In the genomic region with DNA sequence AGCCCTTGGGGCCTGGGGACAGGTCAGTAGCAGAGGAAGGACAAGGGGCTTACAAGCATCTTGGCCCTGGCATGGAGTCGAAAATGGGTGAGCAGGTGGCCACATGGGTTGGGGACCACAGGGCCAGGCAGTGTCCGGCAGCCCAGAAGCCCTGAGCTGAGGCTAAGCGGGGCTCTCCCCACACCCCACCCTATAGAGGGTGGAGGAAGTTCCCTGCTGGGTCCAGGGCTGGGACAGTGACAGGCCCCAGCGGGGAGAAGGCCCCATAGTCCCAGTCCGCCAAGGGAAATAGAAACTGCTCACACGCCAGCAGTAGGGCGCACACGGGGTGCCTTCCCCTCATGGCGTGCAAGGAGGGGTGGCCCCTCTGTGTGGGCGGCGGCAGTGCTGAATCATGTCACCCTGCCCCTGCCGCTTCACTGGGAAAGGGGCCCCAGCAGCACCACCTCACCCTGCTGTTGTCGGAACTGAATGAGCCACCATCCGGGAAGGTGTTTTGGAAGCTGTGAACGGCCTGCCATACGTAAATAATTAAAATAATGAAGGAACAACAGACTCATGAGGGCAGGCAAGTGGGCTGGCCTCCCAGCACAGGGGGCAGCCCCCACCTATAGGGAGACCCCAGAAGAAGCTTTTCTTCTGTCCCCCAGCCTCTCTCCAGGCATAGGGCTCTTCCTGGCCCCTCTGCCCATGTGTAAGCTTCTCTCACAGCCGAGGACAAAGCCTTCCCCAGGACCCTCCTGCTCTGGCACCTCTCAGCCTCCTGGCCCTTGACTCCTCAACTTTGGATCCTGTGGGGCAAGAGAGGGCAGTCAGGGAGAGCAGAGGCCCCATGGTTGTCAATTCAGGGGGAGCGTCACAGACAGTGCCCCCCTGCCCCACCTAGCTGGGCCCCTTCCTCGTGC, we compare ENCODE assay signal across 1 cellular context.
A peak's percentile ranks its signal among the peaks of the same experiment; 100 is the strongest.
TF ChIP-seq lines count a peak whose summit lies in the region.

No MANE protein-coding gene starts in this region.

TF ChIP-seq in GM12878, 131 proteins besides CTCF, POLR2A, EP300 and RAD21 (continued from another document and continues in another):
- TF ChIP-seq, protein P1, sequence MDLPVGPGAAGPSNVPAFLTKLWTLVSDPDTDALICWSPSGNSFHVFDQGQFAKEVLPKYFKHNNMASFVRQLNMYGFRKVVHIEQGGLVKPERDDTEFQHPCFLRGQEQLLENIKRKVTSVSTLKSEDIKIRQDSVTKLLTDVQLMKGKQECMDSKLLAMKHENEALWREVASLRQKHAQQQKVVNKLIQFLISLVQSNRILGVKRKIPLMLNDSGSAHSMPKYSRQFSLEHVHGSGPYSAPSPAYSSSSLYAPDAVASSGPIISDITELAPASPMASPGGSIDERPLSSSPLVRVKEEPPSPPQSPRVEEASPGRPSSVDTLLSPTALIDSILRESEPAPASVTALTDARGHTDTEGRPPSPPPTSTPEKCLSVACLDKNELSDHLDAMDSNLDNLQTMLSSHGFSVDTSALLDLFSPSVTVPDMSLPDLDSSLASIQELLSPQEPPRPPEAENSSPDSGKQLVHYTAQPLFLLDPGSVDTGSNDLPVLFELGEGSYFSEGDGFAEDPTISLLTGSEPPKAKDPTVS (IDR thresholded peaks at IDR 0.05; ENCODE audit: low read depth, low read length) = peak; percentile 36; the same call in 1 of the 2 replicates
- TF ChIP-seq, protein P2, sequence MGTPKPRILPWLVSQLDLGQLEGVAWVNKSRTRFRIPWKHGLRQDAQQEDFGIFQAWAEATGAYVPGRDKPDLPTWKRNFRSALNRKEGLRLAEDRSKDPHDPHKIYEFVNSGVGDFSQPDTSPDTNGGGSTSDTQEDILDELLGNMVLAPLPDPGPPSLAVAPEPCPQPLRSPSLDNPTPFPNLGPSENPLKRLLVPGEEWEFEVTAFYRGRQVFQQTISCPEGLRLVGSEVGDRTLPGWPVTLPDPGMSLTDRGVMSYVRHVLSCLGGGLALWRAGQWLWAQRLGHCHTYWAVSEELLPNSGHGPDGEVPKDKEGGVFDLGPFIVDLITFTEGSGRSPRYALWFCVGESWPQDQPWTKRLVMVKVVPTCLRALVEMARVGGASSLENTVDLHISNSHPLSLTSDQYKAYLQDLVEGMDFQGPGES (IDR thresholded peaks at IDR 0.05) = no peak
- TF ChIP-seq CBFB (IDR thresholded peaks at IDR 0.05; ENCODE audit: low read depth) (peak; percentile 76), ETV6 (conservative IDR thresholded peaks at IDR 0.05 in 1 of 2, IDR thresholded peaks at IDR 0.05 in 1 of 2; ENCODE audit: borderline replicate concordance in 1 of 2, low read depth in 1 of 2) (peak in 1 of 2 experiments; percentile 97; a peak in 2 of 4 replicates), CHD4 (IDR thresholded peaks at IDR 0.05) (no peak), CEBPB (IDR thresholded peaks at IDR 0.05; ENCODE audit: borderline replicate concordance in 1 of 2, low read depth in 2 of 2, low read length in 2 of 2) (no peak), GATAD2B (conservative IDR thresholded peaks at IDR 0.05; ENCODE audit: low read depth) (peak; percentile 100), HDAC2 (IDR thresholded peaks at IDR 0.05) (no peak), CREM (IDR thresholded peaks at IDR 0.05; ENCODE audit: low read depth) (peak; percentile 95), PML (IDR thresholded peaks at IDR 0.05; ENCODE audit: low read length) (no peak), HDGF (IDR thresholded peaks at IDR 0.05) (peak; percentile 44; the same call in 1 of the 2 replicates), JUND (IDR thresholded peaks at IDR 0.05; ENCODE audit: low read depth, low read length) (peak; percentile 55; the same call in 1 of the 2 replicates), RELA (IDR thresholded peaks at IDR 0.05; ENCODE audit: borderline replicate concordance, partially characterized antibody) (peak; percentile 84), STAT3 (IDR thresholded peaks at IDR 0.05; ENCODE audit: low read depth, low read length) (peak; percentile 87; the same call in 1 of the 2 replicates), SMAD1 (IDR thresholded peaks at IDR 0.05; ENCODE audit: low read depth, partially characterized antibody) (peak; percentile 83), NR2C1 (IDR thresholded peaks at IDR 0.05) (no peak), MYB (IDR thresholded peaks at IDR 0.05; ENCODE audit: borderline replicate concordance, low read depth, low read length) (peak; percentile 27; the same call in 1 of the 2 replicates), NFXL1 (IDR thresholded peaks at IDR 0.05; ENCODE audit: borderline replicate concordance) (no peak), NBN (IDR thresholded peaks at IDR 0.05) (peak; percentile 95), SUPT20H (IDR thresholded peaks at IDR 0.05; ENCODE audit: borderline replicate concordance, control insufficient read depth, low read depth, low read length) (no peak)
- TF ChIP-seq, protein P3, sequence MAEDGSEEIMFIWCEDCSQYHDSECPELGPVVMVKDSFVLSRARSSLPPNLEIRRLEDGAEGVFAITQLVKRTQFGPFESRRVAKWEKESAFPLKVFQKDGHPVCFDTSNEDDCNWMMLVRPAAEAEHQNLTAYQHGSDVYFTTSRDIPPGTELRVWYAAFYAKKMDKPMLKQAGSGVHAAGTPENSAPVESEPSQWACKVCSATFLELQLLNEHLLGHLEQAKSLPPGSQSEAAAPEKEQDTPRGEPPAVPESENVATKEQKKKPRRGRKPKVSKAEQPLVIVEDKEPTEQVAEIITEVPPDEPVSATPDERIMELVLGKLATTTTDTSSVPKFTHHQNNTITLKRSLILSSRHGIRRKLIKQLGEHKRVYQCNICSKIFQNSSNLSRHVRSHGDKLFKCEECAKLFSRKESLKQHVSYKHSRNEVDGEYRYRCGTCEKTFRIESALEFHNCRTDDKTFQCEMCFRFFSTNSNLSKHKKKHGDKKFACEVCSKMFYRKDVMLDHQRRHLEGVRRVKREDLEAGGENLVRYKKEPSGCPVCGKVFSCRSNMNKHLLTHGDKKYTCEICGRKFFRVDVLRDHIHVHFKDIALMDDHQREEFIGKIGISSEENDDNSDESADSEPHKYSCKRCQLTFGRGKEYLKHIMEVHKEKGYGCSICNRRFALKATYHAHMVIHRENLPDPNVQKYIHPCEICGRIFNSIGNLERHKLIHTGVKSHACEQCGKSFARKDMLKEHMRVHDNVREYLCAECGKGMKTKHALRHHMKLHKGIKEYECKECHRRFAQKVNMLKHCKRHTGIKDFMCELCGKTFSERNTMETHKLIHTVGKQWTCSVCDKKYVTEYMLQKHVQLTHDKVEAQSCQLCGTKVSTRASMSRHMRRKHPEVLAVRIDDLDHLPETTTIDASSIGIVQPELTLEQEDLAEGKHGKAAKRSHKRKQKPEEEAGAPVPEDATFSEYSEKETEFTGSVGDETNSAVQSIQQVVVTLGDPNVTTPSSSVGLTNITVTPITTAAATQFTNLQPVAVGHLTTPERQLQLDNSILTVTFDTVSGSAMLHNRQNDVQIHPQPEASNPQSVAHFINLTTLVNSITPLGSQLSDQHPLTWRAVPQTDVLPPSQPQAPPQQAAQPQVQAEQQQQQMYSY (CRISPR knock-in tag; IDR thresholded peaks at IDR 0.05) = no peak
- TF ChIP-seq, protein P4, sequence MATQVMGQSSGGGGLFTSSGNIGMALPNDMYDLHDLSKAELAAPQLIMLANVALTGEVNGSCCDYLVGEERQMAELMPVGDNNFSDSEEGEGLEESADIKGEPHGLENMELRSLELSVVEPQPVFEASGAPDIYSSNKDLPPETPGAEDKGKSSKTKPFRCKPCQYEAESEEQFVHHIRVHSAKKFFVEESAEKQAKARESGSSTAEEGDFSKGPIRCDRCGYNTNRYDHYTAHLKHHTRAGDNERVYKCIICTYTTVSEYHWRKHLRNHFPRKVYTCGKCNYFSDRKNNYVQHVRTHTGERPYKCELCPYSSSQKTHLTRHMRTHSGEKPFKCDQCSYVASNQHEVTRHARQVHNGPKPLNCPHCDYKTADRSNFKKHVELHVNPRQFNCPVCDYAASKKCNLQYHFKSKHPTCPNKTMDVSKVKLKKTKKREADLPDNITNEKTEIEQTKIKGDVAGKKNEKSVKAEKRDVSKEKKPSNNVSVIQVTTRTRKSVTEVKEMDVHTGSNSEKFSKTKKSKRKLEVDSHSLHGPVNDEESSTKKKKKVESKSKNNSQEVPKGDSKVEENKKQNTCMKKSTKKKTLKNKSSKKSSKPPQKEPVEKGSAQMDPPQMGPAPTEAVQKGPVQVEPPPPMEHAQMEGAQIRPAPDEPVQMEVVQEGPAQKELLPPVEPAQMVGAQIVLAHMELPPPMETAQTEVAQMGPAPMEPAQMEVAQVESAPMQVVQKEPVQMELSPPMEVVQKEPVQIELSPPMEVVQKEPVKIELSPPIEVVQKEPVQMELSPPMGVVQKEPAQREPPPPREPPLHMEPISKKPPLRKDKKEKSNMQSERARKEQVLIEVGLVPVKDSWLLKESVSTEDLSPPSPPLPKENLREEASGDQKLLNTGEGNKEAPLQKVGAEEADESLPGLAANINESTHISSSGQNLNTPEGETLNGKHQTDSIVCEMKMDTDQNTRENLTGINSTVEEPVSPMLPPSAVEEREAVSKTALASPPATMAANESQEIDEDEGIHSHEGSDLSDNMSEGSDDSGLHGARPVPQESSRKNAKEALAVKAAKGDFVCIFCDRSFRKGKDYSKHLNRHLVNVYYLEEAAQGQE (IDR thresholded peaks at IDR 0.05; ENCODE audit: low read depth, low read length) = peak; percentile 17; the same call in 1 of the 2 replicates
- TF ChIP-seq, protein P5, sequence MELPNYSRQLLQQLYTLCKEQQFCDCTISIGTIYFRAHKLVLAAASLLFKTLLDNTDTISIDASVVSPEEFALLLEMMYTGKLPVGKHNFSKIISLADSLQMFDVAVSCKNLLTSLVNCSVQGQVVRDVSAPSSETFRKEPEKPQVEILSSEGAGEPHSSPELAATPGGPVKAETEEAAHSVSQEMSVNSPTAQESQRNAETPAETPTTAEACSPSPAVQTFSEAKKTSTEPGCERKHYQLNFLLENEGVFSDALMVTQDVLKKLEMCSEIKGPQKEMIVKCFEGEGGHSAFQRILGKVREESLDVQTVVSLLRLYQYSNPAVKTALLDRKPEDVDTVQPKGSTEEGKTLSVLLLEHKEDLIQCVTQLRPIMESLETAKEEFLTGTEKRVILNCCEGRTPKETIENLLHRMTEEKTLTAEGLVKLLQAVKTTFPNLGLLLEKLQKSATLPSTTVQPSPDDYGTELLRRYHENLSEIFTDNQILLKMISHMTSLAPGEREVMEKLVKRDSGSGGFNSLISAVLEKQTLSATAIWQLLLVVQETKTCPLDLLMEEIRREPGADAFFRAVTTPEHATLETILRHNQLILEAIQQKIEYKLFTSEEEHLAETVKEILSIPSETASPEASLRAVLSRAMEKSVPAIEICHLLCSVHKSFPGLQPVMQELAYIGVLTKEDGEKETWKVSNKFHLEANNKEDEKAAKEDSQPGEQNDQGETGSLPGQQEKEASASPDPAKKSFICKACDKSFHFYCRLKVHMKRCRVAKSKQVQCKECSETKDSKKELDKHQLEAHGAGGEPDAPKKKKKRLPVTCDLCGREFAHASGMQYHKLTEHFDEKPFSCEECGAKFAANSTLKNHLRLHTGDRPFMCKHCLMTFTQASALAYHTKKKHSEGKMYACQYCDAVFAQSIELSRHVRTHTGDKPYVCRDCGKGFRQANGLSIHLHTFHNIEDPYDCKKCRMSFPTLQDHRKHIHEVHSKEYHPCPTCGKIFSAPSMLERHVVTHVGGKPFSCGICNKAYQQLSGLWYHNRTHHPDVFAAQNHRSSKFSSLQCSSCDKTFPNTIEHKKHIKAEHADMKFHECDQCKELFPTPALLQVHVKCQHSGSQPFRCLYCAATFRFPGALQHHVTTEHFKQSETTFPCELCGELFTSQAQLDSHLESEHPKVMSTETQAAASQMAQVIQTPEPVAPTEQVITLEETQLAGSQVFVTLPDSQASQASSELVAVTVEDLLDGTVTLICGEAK (IDR thresholded peaks at IDR 0.05; ENCODE audit: borderline replicate concordance) = peak; percentile 29; the same call in 1 of the 2 replicates
- TF ChIP-seq, protein P6, sequence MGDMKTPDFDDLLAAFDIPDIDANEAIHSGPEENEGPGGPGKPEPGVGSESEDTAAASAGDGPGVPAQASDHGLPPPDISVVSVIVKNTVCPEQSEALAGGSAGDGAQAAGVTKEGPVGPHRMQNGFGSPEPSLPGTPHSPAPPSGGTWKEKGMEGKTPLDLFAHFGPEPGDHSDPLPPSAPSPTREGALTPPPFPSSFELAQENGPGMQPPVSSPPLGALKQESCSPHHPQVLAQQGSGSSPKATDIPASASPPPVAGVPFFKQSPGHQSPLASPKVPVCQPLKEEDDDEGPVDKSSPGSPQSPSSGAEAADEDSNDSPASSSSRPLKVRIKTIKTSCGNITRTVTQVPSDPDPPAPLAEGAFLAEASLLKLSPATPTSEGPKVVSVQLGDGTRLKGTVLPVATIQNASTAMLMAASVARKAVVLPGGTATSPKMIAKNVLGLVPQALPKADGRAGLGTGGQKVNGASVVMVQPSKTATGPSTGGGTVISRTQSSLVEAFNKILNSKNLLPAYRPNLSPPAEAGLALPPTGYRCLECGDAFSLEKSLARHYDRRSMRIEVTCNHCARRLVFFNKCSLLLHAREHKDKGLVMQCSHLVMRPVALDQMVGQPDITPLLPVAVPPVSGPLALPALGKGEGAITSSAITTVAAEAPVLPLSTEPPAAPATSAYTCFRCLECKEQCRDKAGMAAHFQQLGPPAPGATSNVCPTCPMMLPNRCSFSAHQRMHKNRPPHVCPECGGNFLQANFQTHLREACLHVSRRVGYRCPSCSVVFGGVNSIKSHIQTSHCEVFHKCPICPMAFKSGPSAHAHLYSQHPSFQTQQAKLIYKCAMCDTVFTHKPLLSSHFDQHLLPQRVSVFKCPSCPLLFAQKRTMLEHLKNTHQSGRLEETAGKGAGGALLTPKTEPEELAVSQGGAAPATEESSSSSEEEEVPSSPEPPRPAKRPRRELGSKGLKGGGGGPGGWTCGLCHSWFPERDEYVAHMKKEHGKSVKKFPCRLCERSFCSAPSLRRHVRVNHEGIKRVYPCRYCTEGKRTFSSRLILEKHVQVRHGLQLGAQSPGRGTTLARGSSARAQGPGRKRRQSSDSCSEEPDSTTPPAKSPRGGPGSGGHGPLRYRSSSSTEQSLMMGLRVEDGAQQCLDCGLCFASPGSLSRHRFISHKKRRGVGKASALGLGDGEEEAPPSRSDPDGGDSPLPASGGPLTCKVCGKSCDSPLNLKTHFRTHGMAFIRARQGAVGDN (IDR thresholded peaks at IDR 0.05) = peak; percentile 92
- TF ChIP-seq, protein P7, sequence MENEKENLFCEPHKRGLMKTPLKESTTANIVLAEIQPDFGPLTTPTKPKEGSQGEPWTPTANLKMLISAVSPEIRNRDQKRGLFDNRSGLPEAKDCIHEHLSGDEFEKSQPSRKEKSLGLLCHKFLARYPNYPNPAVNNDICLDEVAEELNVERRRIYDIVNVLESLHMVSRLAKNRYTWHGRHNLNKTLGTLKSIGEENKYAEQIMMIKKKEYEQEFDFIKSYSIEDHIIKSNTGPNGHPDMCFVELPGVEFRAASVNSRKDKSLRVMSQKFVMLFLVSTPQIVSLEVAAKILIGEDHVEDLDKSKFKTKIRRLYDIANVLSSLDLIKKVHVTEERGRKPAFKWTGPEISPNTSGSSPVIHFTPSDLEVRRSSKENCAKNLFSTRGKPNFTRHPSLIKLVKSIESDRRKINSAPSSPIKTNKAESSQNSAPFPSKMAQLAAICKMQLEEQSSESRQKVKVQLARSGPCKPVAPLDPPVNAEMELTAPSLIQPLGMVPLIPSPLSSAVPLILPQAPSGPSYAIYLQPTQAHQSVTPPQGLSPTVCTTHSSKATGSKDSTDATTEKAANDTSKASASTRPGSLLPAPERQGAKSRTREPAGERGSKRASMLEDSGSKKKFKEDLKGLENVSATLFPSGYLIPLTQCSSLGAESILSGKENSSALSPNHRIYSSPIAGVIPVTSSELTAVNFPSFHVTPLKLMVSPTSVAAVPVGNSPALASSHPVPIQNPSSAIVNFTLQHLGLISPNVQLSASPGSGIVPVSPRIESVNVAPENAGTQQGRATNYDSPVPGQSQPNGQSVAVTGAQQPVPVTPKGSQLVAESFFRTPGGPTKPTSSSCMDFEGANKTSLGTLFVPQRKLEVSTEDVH (IDR thresholded peaks at IDR 0.05; ENCODE audit: low read depth, partially characterized antibody) = no peak
- TF ChIP-seq, protein P8, sequence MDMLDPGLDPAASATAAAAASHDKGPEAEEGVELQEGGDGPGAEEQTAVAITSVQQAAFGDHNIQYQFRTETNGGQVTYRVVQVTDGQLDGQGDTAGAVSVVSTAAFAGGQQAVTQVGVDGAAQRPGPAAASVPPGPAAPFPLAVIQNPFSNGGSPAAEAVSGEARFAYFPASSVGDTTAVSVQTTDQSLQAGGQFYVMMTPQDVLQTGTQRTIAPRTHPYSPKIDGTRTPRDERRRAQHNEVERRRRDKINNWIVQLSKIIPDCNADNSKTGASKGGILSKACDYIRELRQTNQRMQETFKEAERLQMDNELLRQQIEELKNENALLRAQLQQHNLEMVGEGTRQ (IDR thresholded peaks at IDR 0.05; ENCODE audit: borderline replicate concordance, low read depth, low read length) = no peak
